Comparison of ENCODE assay signal across 29 cellular contexts in genomic region chr12:19912996-19913395, GRCh38.
DNase-seq lines count a peak whose midpoint lies in the region; ATAC-seq and TF ChIP-seq lines count a peak whose summit lies in the region.
"Had no signal": no experiment of that assay in that cellular context is flagged by ENCODE, and none has a peak within 500 bp of the region (broad histone marks: within the 10 kb centered on the region; RNA-seq: fewer than 3 reads in every experiment).

No MANE protein-coding gene starts in this region.

- H2AFZ ChIP-seq in mammary epithelial cell (ENCODE audit: low read depth, low read length), result no peak overlapping the region

- H3K9me3 ChIP-seq in right atrium auricular region, result no peaks in the 10 kb centered on the region
- H3K9me3 ChIP-seq in liver (ENCODE audit: control insufficient read depth in 4 of 4, low read length in 3 of 4), result no peaks in the 10 kb centered on the region
- no peaks in the 10 kb centered on the region for H3K9me3 ChIP-seq in mammary epithelial cell (replicated peaks; ENCODE audit: insufficient read depth, low read length)
- no peaks in the 10 kb centered on the region for H3K9me3 ChIP-seq in lower lobe of right lung
- H3K9me3 ChIP-seq: neutrophil, prostate gland, thoracic aorta had no signal

- H3K36me3 Mint-ChIP-seq in WTC11 (no peaks in the 10 kb centered on the region), type B pancreatic cell (no peaks in the 10 kb centered on the region)
- H3K36me3 Mint-ChIP-seq: activated CD8-positive, alpha-beta memory T cell treated with anti-CD3 and anti-CD28 coated beads, Interleukin-2, amount 10 ng/mL, durations not matched to agents 7 days and 5 days; brain; CD8-positive, alpha-beta T cell; IgD-negative memory B cell; memory B cell had no signal

- peaks cover 40% of the 10 kb centered on the region for H3K4me1 Mint-ChIP-seq in WTC11
- peaks cover 19% of the 10 kb centered on the region for H3K4me1 Mint-ChIP-seq in type B pancreatic cell (ENCODE audit: unreplicated experiment)
- H3K4me1 Mint-ChIP-seq: IgD-negative memory B cell, memory B cell had no signal

- H3K27me3 Mint-ChIP-seq in WTC11 (ENCODE audit: low read depth) (peaks cover 3% of the 10 kb centered on the region), type B pancreatic cell (peaks cover 13% of the 10 kb centered on the region)
- H3K27me3 Mint-ChIP-seq: activated CD8-positive, alpha-beta memory T cell treated with anti-CD3 and anti-CD28 coated beads, Interleukin-2, amount 10 ng/mL, durations not matched to agents 7 days and 5 days; brain; IgD-negative memory B cell; memory B cell had no signal

- WGBS in liver, result 25% methylated on average over 5 of the region's 5 CpGs
- WGBS in mammary epithelial cell (ENCODE audit: low coverage, missing lambda C conversion rate), result 76% methylated on average over 2 of the region's 5 CpGs

- BruUV-seq in mammary epithelial cell (replicated peaks; lab: Mats Ljungman, UMichigan), result no TSS peak

- in situ Hi-C loops in mammary epithelial cell (cut with MboI; ENCODE audit: low sequenced_read_pairs in 2 of 2), result no loop called here

- H3K9me3 Mint-ChIP-seq in WTC11, result no peaks in the 10 kb centered on the region
- H3K9me3 Mint-ChIP-seq in type B pancreatic cell, result no peaks in the 10 kb centered on the region
- H3K9me3 Mint-ChIP-seq: CD8-positive, alpha-beta T cell; stimulated activated naive CD8-positive, alpha-beta T cell treated with anti-CD3 and anti-CD28 coated beads, Interleukin-15, Interleukin-2, amounts not matched to agents 100 ng/mL and 50 ng/mL, for 24 hours had no signal

- TF ChIP-seq RAD21 in liver (IDR thresholded peaks at IDR 0.05), result peak; percentile 55 to 72

- POLR2A ChIA-PET in WTC11 (lab: Charles Lee), result no interaction called here

- no peak for DNase-seq in Right ventricle myocardium inferior (ENCODE audit: missing footprints)
- DNase-seq in right atrium auricular region (ENCODE audit: low spot score), result no peak
- no peak for DNase-seq in WTC11 (ENCODE audit: low spot score)
- DNase-seq in type B pancreatic cell (ENCODE audit: extremely low spot score, unreplicated experiment), result no peak
- DNase-seq in mammary epithelial cell, result no peak
- DNase-seq in lower lobe of right lung, result no peak
- DNase-seq: activated CD8-positive, alpha-beta memory T cell treated with anti-CD3 and anti-CD28 coated beads, Interleukin-2, amount 10 ng/mL, durations not matched to agents 7 days and 5 days; activated naive CD4-positive, alpha-beta T cell treated with Interleukin-2 at 50 U/mL for 16 hours; activated T-cell treated with anti-CD3 and anti-CD28 coated beads, Interleukin-2, amount 50 U/mL, for 48 hours; CD8-positive, alpha-beta T cell; GF-D8; glutamatergic neuron; H7; islet precursor cell; NCI-H1092; NCI-H2029; NCI-H2227 treated with DMSO at 0.1 percent for 48 hours; SW 1271; T1000 had no signal

- H3K4me1 ChIP-seq in right atrium auricular region (peaks cover 0 to 13% of the 10 kb centered on the region in 2 donors), liver (ENCODE audit: control insufficient read depth in 4 of 4, insufficient read depth in 4 of 4, low read length in 3 of 4) (peaks cover 1 to 19% (median 16%) of the 10 kb centered on the region in 4 donors), mammary epithelial cell (ENCODE audit: insufficient read depth, low read length) (no peaks in the 10 kb centered on the region), lower lobe of right lung (no peaks in the 10 kb centered on the region)
- H3K4me1 ChIP-seq: prostate gland had no signal

- TF ChIP-seq CTCF in right atrium auricular region (IDR thresholded peaks at IDR 0.05) (no peak), WTC11 (IDR thresholded peaks at IDR 0.05) (no peak), liver (IDR thresholded peaks at IDR 0.05; ENCODE audit: low read depth, low read length, missing input control) (no peak), type B pancreatic cell (conservative IDR thresholded peaks at IDR 0.05) (no peak), mammary epithelial cell (conservative IDR thresholded peaks at IDR 0.05 in 1 of 2, IDR thresholded peaks at IDR 0.05 in 1 of 2; ENCODE audit: extremely low read depth in 1 of 2, insufficient read depth in 1 of 2, low read depth in 1 of 2, low read length in 2 of 2) (no peak), lower lobe of right lung (IDR thresholded peaks at IDR 0.05) (no peak)

- H3K27ac ChIP-seq in right atrium auricular region, result no peak overlapping the region
- H3K27ac ChIP-seq in liver (ENCODE audit: low read depth in 1 of 2, low read length in 2 of 2), result no peak overlapping the region
- no peak overlapping the region for H3K27ac ChIP-seq in mammary epithelial cell (ENCODE audit: insufficient read depth, low read depth, low read length)
- H3K27ac ChIP-seq in lower lobe of right lung, result no peak overlapping the region
- H3K27ac ChIP-seq: epithelial cell of prostate, neutrophil, prostate gland, thoracic aorta had no signal

- no peak overlapping the region for H3K4me3 ChIP-seq in right atrium auricular region
- no peak overlapping the region for H3K4me3 ChIP-seq in liver (ENCODE audit: low read depth in 1 of 3, low read length in 3 of 3)
- no peak overlapping the region for H3K4me3 ChIP-seq in mammary epithelial cell (replicated peaks in 1 of 3; ENCODE audit: insufficient read depth in 1 of 3, low read depth in 2 of 3, low read length in 3 of 3)
- H3K4me3 ChIP-seq in lower lobe of right lung, result no peak overlapping the region
- H3K4me3 ChIP-seq: prostate gland, thoracic aorta had no signal

- intact Hi-C loops in Right ventricle myocardium inferior (cut with DNase I), result loop anchor here (10.0 kb wide), 1 partner anchor 302 kb away; no protein-coding TSS in a partner anchor
- intact Hi-C loops in mammary epithelial cell (cut with micrococcal nuclease), result loop anchor here (10.0 kb wide), 1 partner anchor 462 kb away; no protein-coding TSS in a partner anchor
- intact Hi-C loops in lower lobe of right lung (cut with DNase I), result no loop called here

- H3K4me3 Mint-ChIP-seq in WTC11 (no peak overlapping the region), type B pancreatic cell (no peak overlapping the region)
- H3K4me3 Mint-ChIP-seq: activated CD8-positive, alpha-beta memory T cell treated with anti-CD3 and anti-CD28 coated beads, Interleukin-2, amount 10 ng/mL, durations not matched to agents 7 days and 5 days; brain; CD8-positive, alpha-beta T cell; IgD-negative memory B cell; memory B cell; stimulated activated naive CD8-positive, alpha-beta T cell treated with anti-CD3 and anti-CD28 coated beads, Interleukin-15, Interleukin-2, amounts not matched to agents 100 ng/mL and 50 ng/mL, for 24 hours had no signal

- H3K4me2 ChIP-seq in mammary epithelial cell (ENCODE audit: insufficient read depth, low read depth, low read length), result no peak overlapping the region

- CTCF ChIA-PET in WTC11 (lab: Charles Lee) (interaction anchor here (1.1 kb wide), 1 partner anchor 155 kb away, joined by 4 read pairs; no protein-coding TSS in a partner anchor), mammary epithelial cell (lab: Charles Lee; ENCODE audit: low non-redundant PET) (no interaction called here)

- no peaks in the 10 kb centered on the region for H4K20me1 ChIP-seq in mammary epithelial cell (ENCODE audit: insufficient read depth, low read length)

- H3K27ac Mint-ChIP-seq in WTC11 (peak overlapping the region; percentile 41; the same call in 1 of the 2 replicates), type B pancreatic cell (peak overlapping the region; percentile 19)
- H3K27ac Mint-ChIP-seq: activated CD8-positive, alpha-beta memory T cell treated with anti-CD3 and anti-CD28 coated beads, Interleukin-2, amount 10 ng/mL, durations not matched to agents 7 days and 5 days; CD8-positive, alpha-beta T cell; IgD-negative memory B cell; memory B cell; stimulated activated naive CD8-positive, alpha-beta T cell treated with anti-CD3 and anti-CD28 coated beads, Interleukin-15, Interleukin-2, amounts not matched to agents 100 ng/mL and 50 ng/mL, for 24 hours had no signal

- ATAC-seq in Right ventricle myocardium inferior, result peak; percentile 48
- no peak for ATAC-seq in WTC11
- no peak for ATAC-seq in HG03457 (IDR thresholded peaks at IDR 0.05; ENCODE audit: unreplicated experiment)
- ATAC-seq in lower lobe of right lung, result no peak
- ATAC-seq: activated CD8-positive, alpha-beta memory T cell treated with anti-CD3 and anti-CD28 coated beads, Interleukin-2, amount 10 ng/mL, durations not matched to agents 7 days and 5 days; CD8-positive, alpha-beta T cell had no signal

- H3K36me3 ChIP-seq in right atrium auricular region (no peaks in the 10 kb centered on the region), liver (ENCODE audit: control insufficient read depth in 4 of 4, insufficient read depth in 3 of 4, low read depth in 1 of 4, low read length in 3 of 4) (no peaks in the 10 kb centered on the region), mammary epithelial cell (ENCODE audit: insufficient read depth, low read length) (no peaks in the 10 kb centered on the region), lower lobe of right lung (no peaks in the 10 kb centered on the region)
- H3K36me3 ChIP-seq: neutrophil, prostate gland, thoracic aorta had no signal

- no peaks in the 10 kb centered on the region for H3K79me2 ChIP-seq in mammary epithelial cell (ENCODE audit: insufficient read depth, low read length)

- dilution Hi-C loops in mammary epithelial cell (cut with HindIII; ENCODE audit: low sequenced_read_pairs), result no loop called here

- H3K9ac ChIP-seq in liver (ENCODE audit: low read depth in 1 of 2, low read length in 2 of 2) (no peak overlapping the region), mammary epithelial cell (ENCODE audit: insufficient read depth, low read length) (no peak overlapping the region)

- H3K27me3 ChIP-seq in right atrium auricular region, result no peaks in the 10 kb centered on the region
- H3K27me3 ChIP-seq in liver (ENCODE audit: control insufficient read depth in 4 of 4, insufficient read depth in 4 of 4, low read length in 3 of 4), result no peaks in the 10 kb centered on the region
- H3K27me3 ChIP-seq in mammary epithelial cell (ENCODE audit: insufficient read depth, low read length), result no peaks in the 10 kb centered on the region
- H3K27me3 ChIP-seq in lower lobe of right lung (ENCODE audit: low read depth), result no peaks in the 10 kb centered on the region
- H3K27me3 ChIP-seq: neutrophil had no signal

TF ChIP-seq in liver, 16 proteins besides CTCF, POLR2A, EP300 and RAD21 (continues in another document):
- TF ChIP-seq NR2F2 (IDR thresholded peaks at IDR 0.05) (no peak), MAX (IDR thresholded peaks at IDR 0.05) (peak; percentile 72), FOXA1 (IDR thresholded peaks at IDR 0.05) (peak; percentile 17)
